Comparison of ENCODE assay signal across 8 cellular contexts in genomic region chr11:57530215-57530595, GRCh38. TPM values are rescaled to one million over a fixed set of nuclear protein-coding genes. Genes with fewer than 3 reads are reported as not detected.
DNase-seq lines count a peak whose midpoint lies in the region; ATAC-seq and TF ChIP-seq lines count a peak whose summit lies in the region.

No MANE protein-coding gene starts in this region.

- ATAC-seq in activated CD4-positive, alpha-beta T cell treated with anti-CD3 and anti-CD28 coated beads for 36 hours: no peak

- peak overlapping the region; percentile 81 for H3K4me3 Mint-ChIP-seq in activated CD4-positive, alpha-beta T cell treated with anti-CD3 and anti-CD28 coated beads for 36 hours

- no peaks in the 10 kb centered on the region for H3K9me3 Mint-ChIP-seq in activated CD4-positive, alpha-beta T cell treated with anti-CD3 and anti-CD28 coated beads for 36 hours (ENCODE audit: low read depth)

- peak overlapping the region; percentile 80 to 87 (median 84) for H3K9ac ChIP-seq in skeletal muscle tissue (ENCODE audit: low read depth in 1 of 3, low read length in 3 of 3)

- POLR2A ChIA-PET in activated CD4-positive, alpha-beta T cell treated with anti-CD3 and anti-CD28 coated beads for 36 hours (lab: Charles Lee): no interaction called here

- H3K27ac ChIP-seq in left ventricle myocardium inferior (replicated peaks) (peak overlapping the region; percentile 83), skeletal muscle tissue (ENCODE audit: low read depth, low read length) (peak overlapping the region; percentile 73)

- H3K36me3 Mint-ChIP-seq in activated CD4-positive, alpha-beta T cell treated with anti-CD3 and anti-CD28 coated beads for 36 hours (ENCODE audit: low read depth): peaks cover 30% of the 10 kb centered on the region

- H3K27me3 Mint-ChIP-seq in activated CD4-positive, alpha-beta T cell treated with anti-CD3 and anti-CD28 coated beads for 36 hours: no peaks in the 10 kb centered on the region

- H3K27ac Mint-ChIP-seq in activated CD4-positive, alpha-beta T cell treated with anti-CD3 and anti-CD28 coated beads for 36 hours: peak overlapping the region; percentile 87

- H3K4me1 ChIP-seq in left ventricle myocardium inferior (peaks cover 22% of the 10 kb centered on the region), skeletal muscle tissue (ENCODE audit: control insufficient read depth in 3 of 3, insufficient read depth in 3 of 3, low read length in 3 of 3) (peaks cover 7 to 13% (median 12%) of the 10 kb centered on the region in 3 donors)

- H3K27me3 ChIP-seq in left ventricle myocardium inferior (ENCODE audit: low read depth) (no peaks in the 10 kb centered on the region), skeletal muscle tissue (ENCODE audit: control insufficient read depth in 3 of 3, insufficient read depth in 3 of 3, low read length in 3 of 3) (no peaks in the 10 kb centered on the region)

- peaks cover 37% of the 10 kb centered on the region for H3K4me1 Mint-ChIP-seq in activated CD4-positive, alpha-beta T cell treated with anti-CD3 and anti-CD28 coated beads for 36 hours

- intact Hi-C loops in activated CD4-positive, alpha-beta T cell treated with anti-CD3 and anti-CD28 coated beads for 36 hours (cut with DNase I, micrococcal nuclease): loop anchor here (1.0 to 2.0 kb wide), 10 partner anchors 15 to 1049 kb away; partner anchors contain the start of genes CLP1 (in 2 of the 2), MED19 (in 2 of the 2), TMX2 (in 2 of the 2) and RTN4RL2 (in 1 of the 2)
- intact Hi-C loops in left ventricle myocardium inferior (cut with micrococcal nuclease): no loop called here

- peak overlapping the region; percentile 78 for H3K4me3 ChIP-seq in left ventricle myocardium inferior
- peak overlapping the region; percentile 90 to 97 (median 96) for H3K4me3 ChIP-seq in skeletal muscle tissue (ENCODE audit: low read length in 3 of 3)

- H3K9me3 ChIP-seq in left ventricle myocardium inferior (replicated peaks): no peaks in the 10 kb centered on the region
- no peaks in the 10 kb centered on the region for H3K9me3 ChIP-seq in skeletal muscle tissue (ENCODE audit: control insufficient read depth in 3 of 3, low read length in 3 of 3)

- CTCF ChIA-PET in activated CD4-positive, alpha-beta T cell treated with anti-CD3 and anti-CD28 coated beads for 36 hours (lab: Charles Lee): interaction anchor here (0.6 to 10.3 kb wide), 11 partner anchors 14 to 184 kb away, joined by 3 to 262 read pairs (median 8); partner anchors contain the start of genes SLC43A1 and UBE2L6

- H3K36me3 ChIP-seq in left ventricle myocardium inferior: peaks cover 12% of the 10 kb centered on the region
- H3K36me3 ChIP-seq in skeletal muscle tissue (ENCODE audit: control insufficient read depth in 3 of 3, insufficient read depth in 3 of 3, low read length in 3 of 3): peaks cover 6 to 11% (median 10%) of the 10 kb centered on the region in 3 donors

- peak; percentile 34 for DNase-seq in activated CD4-positive, alpha-beta T cell treated with anti-CD3 and anti-CD28 coated beads for 36 hours
- no peak for DNase-seq in activated CD4-positive, alpha-beta T cell treated with anti-CD3 and anti-CD28 coated beads, Interleukin-2, amount 50 U/mL, for 4 hours
- DNase-seq in activated CD4-positive, alpha-beta T cell treated with anti-CD3 and anti-CD28 coated beads, Interleukin-2, amount 50 U/mL, for 1 hour: peak; percentile 8
- no peak for DNase-seq in left ventricle myocardium inferior
- DNase-seq in hypothalamus (lab: John Stamatoyannopoulos, UW): no peak
- DNase-seq in NCI-H1436 (lab: John Stamatoyannopoulos, UW): no peak
- DNase-seq in cortex of kidney (lab: John Stamatoyannopoulos, UW): no peak

- no peak for TF ChIP-seq CTCF in left ventricle myocardium inferior (IDR thresholded peaks at IDR 0.05; ENCODE audit: borderline replicate concordance)

RNA-seq across cellular contexts. Expression of gene TIMM10, which starts 0.3 kb away (rescaled TPM):
- 100 to 1,000 TPM; 124 to 158 TPM for total RNA-seq in activated CD4-positive, alpha-beta T cell treated with anti-CD3 and anti-CD28 coated beads for 36 hours
- total RNA-seq in left ventricle myocardium inferior (61.0 TPM), skeletal muscle tissue (64.2 TPM)

RNA-seq across cellular contexts. Expression of gene SMTNL1, which starts 7.2 kb away (rescaled TPM):
- total RNA-seq in activated CD4-positive, alpha-beta T cell treated with anti-CD3 and anti-CD28 coated beads for 36 hours: not detected
- total RNA-seq in left ventricle myocardium inferior (not detected), skeletal muscle tissue (69.9 TPM)

RNA-seq across cellular contexts. Expression of gene SLC43A1, which starts 14.7 kb away (rescaled TPM):
- 10 to 100 TPM; 27.6 to 28.7 TPM for total RNA-seq in activated CD4-positive, alpha-beta T cell treated with anti-CD3 and anti-CD28 coated beads for 36 hours
- total RNA-seq in left ventricle myocardium inferior (4.3 TPM), skeletal muscle tissue (18.3 TPM)

RNA-seq across cellular contexts. Expression of gene UBE2L6, which starts 37.3 kb away (rescaled TPM):
- 100 to 1,000 TPM; 179 to 252 TPM for total RNA-seq in activated CD4-positive, alpha-beta T cell treated with anti-CD3 and anti-CD28 coated beads for 36 hours
- total RNA-seq in left ventricle myocardium inferior (19.0 TPM), skeletal muscle tissue (15.7 TPM)

Comparison
In these comparisons a context has a peak if more than half of its experiments do, and no peak if none do; other contexts are left out.
1. DNase-seq: peak in activated CD4-positive, alpha-beta T cell treated with anti-CD3 and anti-CD28 coated beads for 36 hours (single experiment) and activated CD4-positive, alpha-beta T cell treated with anti-CD3 and anti-CD28 coated beads, Interleukin-2, amount 50 U/mL, for 1 hour (single experiment); none in activated CD4-positive, alpha-beta T cell treated with anti-CD3 and anti-CD28 coated beads, Interleukin-2, amount 50 U/mL, for 4 hours (0 of 2), left ventricle myocardium inferior (single experiment), hypothalamus (0 of 51), NCI-H1436 (single experiment) and cortex of kidney (single experiment).
2. RNA of gene SMTNL1, which starts 7.2 kb away (total RNA-seq): 69.9 TPM in skeletal muscle tissue (single experiment); not detected in activated CD4-positive, alpha-beta T cell treated with anti-CD3 and anti-CD28 coated beads for 36 hours and not detected in left ventricle myocardium inferior (single experiment); every median in the first group is over 10 times any median in the second.